ENCODE assay signal across 8 cellular contexts in the genomic region with DNA sequence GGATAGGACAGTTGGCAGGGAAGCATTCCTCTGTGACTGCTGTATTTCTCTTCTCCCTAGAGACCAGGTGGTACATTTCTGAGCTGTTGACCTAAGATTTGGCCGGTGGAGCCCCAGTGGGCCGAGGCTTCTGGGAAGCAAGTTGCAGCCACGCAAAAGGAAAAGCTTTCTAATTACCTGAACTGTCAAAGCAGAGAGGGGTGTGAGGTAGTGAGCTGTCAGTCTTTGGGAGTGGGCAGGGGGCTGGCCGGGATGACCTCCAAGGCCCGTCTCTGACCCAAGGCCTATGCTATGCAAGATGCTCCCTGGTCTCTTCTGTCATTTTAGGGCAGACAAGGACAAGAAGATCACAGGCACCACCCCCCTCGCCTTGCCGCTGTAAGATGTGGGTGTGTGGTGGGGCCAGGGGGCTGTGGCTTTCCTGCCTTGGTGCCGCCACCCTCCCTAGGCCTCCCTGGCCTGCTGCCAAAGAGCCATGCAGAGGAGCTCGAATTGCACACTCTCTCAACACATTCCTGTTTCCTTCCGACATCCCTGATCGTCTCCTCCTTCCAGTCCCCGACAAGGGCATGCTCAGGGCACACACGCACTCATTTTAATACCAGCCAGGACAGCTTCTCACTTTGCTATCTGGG. TPM values are rescaled to one million over a fixed set of nuclear protein-coding genes. Genes with fewer than 3 reads are reported as not detected.
DNase-seq lines count a peak whose midpoint lies in the region; ATAC-seq and TF ChIP-seq lines count a peak whose summit lies in the region.

No MANE protein-coding gene starts in this region.

- H3K27ac ChIP-seq in upper lobe of right lung: no peak overlapping the region

- TF ChIP-seq CTCF in natural killer cell (IDR thresholded peaks at IDR 0.05) (no peak), upper lobe of right lung (IDR thresholded peaks at IDR 0.05) (no peak)

- H3K4me3 Mint-ChIP-seq in natural killer cell: peak overlapping the region; percentile 69

- peaks cover 17% of the 10 kb centered on the region for H3K4me1 ChIP-seq in upper lobe of right lung

- H3K36me3 ChIP-seq in upper lobe of right lung: no peaks in the 10 kb centered on the region

- H3K4me3 ChIP-seq in upper lobe of right lung: no peak overlapping the region

- peaks cover 33 to 35% of the 10 kb centered on the region in 2 donors for H3K4me1 Mint-ChIP-seq in natural killer cell

- ATAC-seq in natural killer cell (peak; percentile 51 to 91 (median 65)), upper lobe of right lung (peak; percentile 55), HG03378 (IDR thresholded peaks at IDR 0.05; ENCODE audit: unreplicated experiment) (no peak)

- peaks cover 25 to 33% of the 10 kb centered on the region in 2 donors for H3K27me3 Mint-ChIP-seq in natural killer cell (ENCODE audit: low read depth in 2 of 2)

- peak overlapping the region in 1 of 2 donors; percentile 29 for H3K27ac Mint-ChIP-seq in natural killer cell

- no peaks in the 10 kb centered on the region for H3K9me3 ChIP-seq in upper lobe of right lung

- H3K9me3 Mint-ChIP-seq in natural killer cell: no peaks in the 10 kb centered on the region

- DNase-seq in NOMO-1 treated with DMSO at 0.1 percent for 48 hours (lab: John Stamatoyannopoulos, UW; ENCODE audit: unreplicated experiment) (peak; percentile 37), NOMO-1 (lab: John Stamatoyannopoulos, UW; ENCODE audit: unreplicated experiment in 2 of 2) (no peak), SW480 (ENCODE audit: low spot score) (peak; percentile 61), amniotic stem cell (lab: John Stamatoyannopoulos, UW) (peak; percentile 36), natural killer cell (peak; percentile 41), upper lobe of right lung (peak; percentile 73), occipital lobe (lab: John Stamatoyannopoulos, UW) (no peak)

- intact Hi-C loops in natural killer cell (cut with micrococcal nuclease) (no loop called here), upper lobe of right lung (cut with DNase I) (no loop called here)

- no peaks in the 10 kb centered on the region for H3K36me3 Mint-ChIP-seq in natural killer cell

- peaks cover 19% of the 10 kb centered on the region for H3K27me3 ChIP-seq in upper lobe of right lung

RNA-seq across cellular contexts. Expression of a gene that starts 7.7 kb away (rescaled TPM):
- total RNA-seq in natural killer cell (not detected), upper lobe of right lung (not detected), occipital lobe (not detected)

RNA-seq across cellular contexts. Expression of a gene that starts 36.3 kb away (rescaled TPM):
- total RNA-seq in natural killer cell (not detected), upper lobe of right lung (not detected), occipital lobe (not detected)

Comparison
In these comparisons a context has a peak if more than half of its experiments do, and no peak if none do; other contexts are left out.
1. DNase-seq: peak in NOMO-1 treated with DMSO at 0.1 percent for 48 hours (single experiment), SW480 (single experiment), amniotic stem cell (single experiment), natural killer cell (single experiment) and upper lobe of right lung (single experiment); none in NOMO-1 (0 of 2) and occipital lobe (single experiment).